In the genomic region with DNA sequence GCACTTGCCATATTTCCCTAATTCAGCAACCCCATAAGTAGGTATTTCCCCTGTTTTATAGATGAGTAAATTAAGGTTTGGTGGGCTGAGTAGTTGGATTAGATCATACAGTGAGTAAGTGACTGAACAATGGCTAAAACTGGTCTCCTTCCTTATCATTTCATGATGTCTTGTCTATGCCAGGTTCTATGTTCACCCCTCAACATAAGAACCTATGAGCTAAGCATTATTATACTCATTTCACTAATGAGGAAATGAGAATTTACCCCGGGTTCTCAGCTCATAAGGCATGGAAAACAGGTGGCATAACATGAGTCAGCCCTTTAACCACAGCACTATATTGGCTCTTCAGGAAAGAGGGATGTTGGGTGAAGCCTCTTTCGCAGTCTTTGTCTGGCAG, we compare ENCODE assay signal across 1 cellular context.
TF ChIP-seq lines count a peak whose summit lies in the region.

No MANE protein-coding gene starts in this region.

TF ChIP-seq in IMR-90, 13 proteins besides CTCF, POLR2A, EP300 and RAD21:
- TF ChIP-seq MXI1 (IDR thresholded peaks at IDR 0.05; ENCODE audit: borderline replicate concordance, low read depth, low read length): no peak
- TF ChIP-seq, protein P1, sequence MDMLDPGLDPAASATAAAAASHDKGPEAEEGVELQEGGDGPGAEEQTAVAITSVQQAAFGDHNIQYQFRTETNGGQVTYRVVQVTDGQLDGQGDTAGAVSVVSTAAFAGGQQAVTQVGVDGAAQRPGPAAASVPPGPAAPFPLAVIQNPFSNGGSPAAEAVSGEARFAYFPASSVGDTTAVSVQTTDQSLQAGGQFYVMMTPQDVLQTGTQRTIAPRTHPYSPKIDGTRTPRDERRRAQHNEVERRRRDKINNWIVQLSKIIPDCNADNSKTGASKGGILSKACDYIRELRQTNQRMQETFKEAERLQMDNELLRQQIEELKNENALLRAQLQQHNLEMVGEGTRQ (IDR thresholded peaks at IDR 0.05; ENCODE audit: low read depth, low read length): no peak
- no peak for TF ChIP-seq RCOR1 (IDR thresholded peaks at IDR 0.05; ENCODE audit: insufficient replicate concordance, low read length)
- TF ChIP-seq, protein P2, sequence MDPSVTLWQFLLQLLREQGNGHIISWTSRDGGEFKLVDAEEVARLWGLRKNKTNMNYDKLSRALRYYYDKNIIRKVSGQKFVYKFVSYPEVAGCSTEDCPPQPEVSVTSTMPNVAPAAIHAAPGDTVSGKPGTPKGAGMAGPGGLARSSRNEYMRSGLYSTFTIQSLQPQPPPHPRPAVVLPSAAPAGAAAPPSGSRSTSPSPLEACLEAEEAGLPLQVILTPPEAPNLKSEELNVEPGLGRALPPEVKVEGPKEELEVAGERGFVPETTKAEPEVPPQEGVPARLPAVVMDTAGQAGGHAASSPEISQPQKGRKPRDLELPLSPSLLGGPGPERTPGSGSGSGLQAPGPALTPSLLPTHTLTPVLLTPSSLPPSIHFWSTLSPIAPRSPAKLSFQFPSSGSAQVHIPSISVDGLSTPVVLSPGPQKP (IDR thresholded peaks at IDR 0.05; ENCODE audit: borderline replicate concordance, low read depth, low read length): no peak
- TF ChIP-seq MAZ (IDR thresholded peaks at IDR 0.05; ENCODE audit: borderline replicate concordance, low read depth, low read length): no peak
- no peak for TF ChIP-seq FOS (IDR thresholded peaks at IDR 0.05; ENCODE audit: low read depth, low read length)
- TF ChIP-seq RFX5 (IDR thresholded peaks at IDR 0.05; ENCODE audit: low read depth, low read length): no peak
- TF ChIP-seq NFE2L2 (IDR thresholded peaks at IDR 0.05; ENCODE audit: low read depth, low read length): no peak
- TF ChIP-seq CEBPB (IDR thresholded peaks at IDR 0.05; ENCODE audit: low read depth, low read length): no peak
- no peak for TF ChIP-seq CHD1 (IDR thresholded peaks at IDR 0.05; ENCODE audit: low read depth, low read length)
- no peak for TF ChIP-seq BHLHE40 (IDR thresholded peaks at IDR 0.05; ENCODE audit: low read depth, low read length)
- TF ChIP-seq MAFK (IDR thresholded peaks at IDR 0.05; ENCODE audit: low read depth, low read length): no peak
- TF ChIP-seq SMC3 (IDR thresholded peaks at IDR 0.05; ENCODE audit: low read depth, low read length): no peak
